In genomic region chr11:66421492-66422205, GRCh38 we compare ENCODE assay signal across 1 cellular context.
A peak's percentile ranks its signal among the peaks of the same experiment; 100 is the strongest.
TF ChIP-seq lines count a peak whose summit lies in the region.

No MANE protein-coding gene starts in this region.

TF ChIP-seq in K562, 482 proteins besides CTCF, POLR2A, EP300 and RAD21 (continues in another document):
- TF ChIP-seq ZFX (CRISPR knock-in tag; IDR thresholded peaks at IDR 0.05) (peak; percentile 96), CEBPB (tag; IDR thresholded peaks at IDR 0.05) (no peak), KLF16 (IDR thresholded peaks at IDR 0.05) (no peak), MAFG (tag; conservative IDR thresholded peaks at IDR 0.05) (peak; percentile 30; the same call in 1 of the 2 replicates), RREB1 (CRISPR knock-in tag; IDR thresholded peaks at IDR 0.05) (peak; percentile 98), MCM3 (IDR thresholded peaks at IDR 0.05) (no peak), ZNF444 (CRISPR knock-in tag; IDR thresholded peaks at IDR 0.05) (peak; percentile 93), LARP7 (IDR thresholded peaks at IDR 0.05) (no peak), FIP1L1 (IDR thresholded peaks at IDR 0.05; ENCODE audit: low read depth, low read length, poor library complexity, severe bottlenecking) (peak; percentile 74), ZNF518B (CRISPR knock-in tag; IDR thresholded peaks at IDR 0.05) (no peak), PHF21A (IDR thresholded peaks at IDR 0.05; ENCODE audit: borderline replicate concordance, low read depth) (no peak), MTA1 (IDR thresholded peaks at IDR 0.05; ENCODE audit: borderline replicate concordance) (peak; percentile 84), ZSCAN29 (IDR thresholded peaks at IDR 0.05) (no peak), FOXO4 (CRISPR knock-in tag; IDR thresholded peaks at IDR 0.05) (peak; percentile 82), CSDE1 (IDR thresholded peaks at IDR 0.05) (no peak), SRSF1 (IDR thresholded peaks at IDR 0.05; ENCODE audit: low read depth, low read length) (no peak), ZNF644 (tag; IDR thresholded peaks at IDR 0.05; ENCODE audit: low read depth) (peak; percentile 100), BRCA1 (IDR thresholded peaks at IDR 0.05) (no peak), BRCA1 (CRISPR knock-in tag; IDR thresholded peaks at IDR 0.05) (peak; percentile 100), KLF6 (CRISPR knock-in tag; IDR thresholded peaks at IDR 0.05; ENCODE audit: borderline replicate concordance) (peak; percentile 99), STAG1 (CRISPR knock-in tag; IDR thresholded peaks at IDR 0.05; ENCODE audit: borderline replicate concordance) (peak; percentile 100), BRF1 (IDR thresholded peaks at IDR 0.05; ENCODE audit: borderline replicate concordance, extremely low read depth, insufficient read length) (no peak), BCL6 (CRISPR knock-in tag; IDR thresholded peaks at IDR 0.05) (peak; percentile 97), HNRNPH1 (optimal IDR thresholded peaks at IDR 0.05; ENCODE audit: low read depth, low read length) (no peak), CHD1 (IDR thresholded peaks at IDR 0.05; ENCODE audit: low read length) (no peak), FOXK2 (conservative IDR thresholded peaks at IDR 0.05 in 1 of 2, IDR thresholded peaks at IDR 0.05 in 1 of 2; ENCODE audit: low read depth in 2 of 2) (no peak), THRAP3 (IDR thresholded peaks at IDR 0.05; ENCODE audit: borderline replicate concordance) (no peak), MED1 (CRISPR knock-in tag; IDR thresholded peaks at IDR 0.05; ENCODE audit: borderline replicate concordance) (peak; percentile 100), HIVEP1 (CRISPR knock-in tag; IDR thresholded peaks at IDR 0.05) (peak; percentile 96), ELK3 (CRISPR knock-in tag; IDR thresholded peaks at IDR 0.05) (peak; percentile 85), POLR3G (IDR thresholded peaks at IDR 0.05; ENCODE audit: extremely low read depth, insufficient read length, insufficient replicate concordance) (no peak), POLR2B (IDR thresholded peaks at IDR 0.05; ENCODE audit: low read depth, partially characterized antibody) (no peak), CBX5 (IDR thresholded peaks at IDR 0.05; ENCODE audit: borderline replicate concordance, low read depth) (peak; percentile 78; the same call in 1 of the 2 replicates), PHF8 (IDR thresholded peaks at IDR 0.05; ENCODE audit: borderline replicate concordance, low read length) (no peak), SIRT6 (IDR thresholded peaks at IDR 0.05; ENCODE audit: low read depth, low read length) (peak; percentile 62), ZBTB34 (CRISPR knock-in tag; IDR thresholded peaks at IDR 0.05) (peak; percentile 92), RBBP5 (IDR thresholded peaks at IDR 0.05; ENCODE audit: borderline replicate concordance, insufficient read depth, low read length, poor library complexity, severe bottlenecking) (no peak), PHTF2 (CRISPR knock-in tag; IDR thresholded peaks at IDR 0.05) (peak; percentile 83; the same call in 1 of the 2 replicates), SREBF2 (CRISPR knock-in tag; IDR thresholded peaks at IDR 0.05) (peak; percentile 100), ZNF253 (CRISPR knock-in tag; conservative IDR thresholded peaks at IDR 0.05) (no peak), HMG20B (CRISPR knock-in tag; IDR thresholded peaks at IDR 0.05) (no peak), CBX8 (IDR thresholded peaks at IDR 0.05; ENCODE audit: borderline replicate concordance, extremely low read depth, low read depth, low read length, poor library complexity, severe bottlenecking) (no peak), CREB1 (IDR thresholded peaks at IDR 0.05) (peak; percentile 68; the same call in 1 of the 2 replicates), CREB1 (CRISPR knock-in tag; IDR thresholded peaks at IDR 0.05) (peak; percentile 97), NFE2L1 (tag; IDR thresholded peaks at IDR 0.05; ENCODE audit: borderline replicate concordance, low read depth) (peak; percentile 63; the same call in 1 of the 2 replicates), ZNF695 (CRISPR knock-in tag; IDR thresholded peaks at IDR 0.05) (no peak), YY1 (IDR thresholded peaks at IDR 0.05; ENCODE audit: borderline replicate concordance in 1 of 3, control insufficient read depth in 1 of 3, extremely low read depth in 1 of 3, insufficient read depth in 3 of 3, insufficient read length in 1 of 3, insufficient replicate concordance in 2 of 3, low read depth in 1 of 3, low read length in 2 of 3) (peak in 2 of 3 experiments; percentile 55 to 75), HDAC2 (IDR thresholded peaks at IDR 0.05) (peak; percentile 100), ZNF583 (CRISPR knock-in tag; IDR thresholded peaks at IDR 0.05) (peak; percentile 99), JUN (IDR thresholded peaks at IDR 0.05; ENCODE audit: borderline replicate concordance, low read depth, low read length) (peak; percentile 74), JUN (CRISPR knock-in tag; IDR thresholded peaks at IDR 0.05; ENCODE audit: borderline replicate concordance) (peak; percentile 100), SMAD1 (IDR thresholded peaks at IDR 0.05; ENCODE audit: low read depth, low read length, partially characterized antibody) (no peak), ELF1 (tag; IDR thresholded peaks at IDR 0.05) (peak; percentile 71), ZSCAN32 (CRISPR knock-in tag; IDR thresholded peaks at IDR 0.05) (peak; percentile 83), ZBTB5 (IDR thresholded peaks at IDR 0.05) (no peak), DIDO1 (tag; IDR thresholded peaks at IDR 0.05; ENCODE audit: low read depth) (0 out of 2 replicates have a peak, but pooled peaks have one; percentile 50), ZEB2 (IDR thresholded peaks at IDR 0.05) (no peak), NFXL1 (CRISPR knock-in tag; IDR thresholded peaks at IDR 0.05) (peak; percentile 93), CBX2 (IDR thresholded peaks at IDR 0.05; ENCODE audit: insufficient read depth, low read length, poor library complexity, severe bottlenecking) (no peak)
